In the genomic region with DNA sequence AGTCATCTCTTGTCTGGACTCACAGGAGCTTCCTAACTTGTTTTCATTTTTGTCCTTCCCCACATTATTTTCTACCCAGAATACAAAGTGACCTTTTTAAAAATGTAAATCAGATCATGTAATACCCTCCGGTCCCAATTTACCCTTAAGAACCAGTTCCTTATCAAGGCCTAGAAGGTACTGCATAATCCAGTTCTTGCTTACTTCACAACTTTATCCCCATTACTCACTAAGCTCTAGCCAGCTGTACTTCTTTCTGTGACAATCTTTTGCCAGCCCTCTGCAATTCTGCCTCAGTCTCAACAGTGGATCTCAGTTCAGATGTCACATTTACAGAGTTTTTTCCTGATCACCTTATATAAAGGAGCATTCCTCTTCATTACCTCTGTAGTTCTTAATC, we compare ENCODE assay signal across 14 cellular contexts. TPM values are rescaled to one million over a fixed set of nuclear protein-coding genes. Genes with fewer than 3 reads are reported as not detected.
DNase-seq lines count a peak whose midpoint lies in the region; ATAC-seq and TF ChIP-seq lines count a peak whose summit lies in the region.
"Had no signal": no experiment of that assay in that cellular context is flagged by ENCODE, and none has a peak within 500 bp of the region (broad histone marks: within the 10 kb centered on the region; RNA-seq: fewer than 3 reads in every experiment).

No MANE protein-coding gene starts in this region.

- CTCF ChIA-PET in Panc1 (lab: Charles Lee): no interaction called here

- no peaks in the 10 kb centered on the region; the same call in 1 of the 2 replicates for H3K36me3 ChIP-seq in Panc1 (ENCODE audit: control insufficient read depth, insufficient read depth, low read length)
- H3K36me3 ChIP-seq in smooth muscle cell (ENCODE audit: low read depth): peaks cover 2% of the 10 kb centered on the region

- peak overlapping the region; percentile 0 for H3K4me3 Mint-ChIP-seq in T-helper 1 cell treated with Interleukin-12 subunit alpha and Interleukin-12 subunit beta and Interleukin-4 antibody, amounts not matched to agents 30 μg/mL and 1 μg/mL, for 36 hours

- H4K20me1 ChIP-seq in smooth muscle cell (ENCODE audit: low read depth): peaks cover 100% of the 10 kb centered on the region

- 25% methylated on average over 1 of the region's 1 CpG for WGBS in smooth muscle cell (ENCODE audit: low lambda C conversion rate)

- in situ Hi-C loops in Panc1 (cut with HindIII; ENCODE audit: low pct_unique_long_range_greater_than_20kb, low sequenced_read_pairs): no loop called here

- H3K9me3 Mint-ChIP-seq in T-helper 1 cell treated with Interleukin-12 subunit alpha and Interleukin-12 subunit beta and Interleukin-4 antibody, amounts not matched to agents 30 μg/mL and 1 μg/mL, for 36 hours: peaks cover 7% of the 10 kb centered on the region

- no peak overlapping the region for H2AFZ ChIP-seq in smooth muscle cell (ENCODE audit: low read depth)
- H2AFZ ChIP-seq: parathyroid adenoma had no signal

- no peaks in the 10 kb centered on the region for H3K27me3 Mint-ChIP-seq in T-helper 1 cell treated with Interleukin-12 subunit alpha and Interleukin-12 subunit beta and Interleukin-4 antibody, amounts not matched to agents 30 μg/mL and 1 μg/mL, for 36 hours (ENCODE audit: low read depth)

- peaks cover 65% of the 10 kb centered on the region for H3K4me1 Mint-ChIP-seq in T-helper 1 cell treated with Interleukin-12 subunit alpha and Interleukin-12 subunit beta and Interleukin-4 antibody, amounts not matched to agents 30 μg/mL and 1 μg/mL, for 36 hours (ENCODE audit: low read depth)

- H3K9me3 ChIP-seq in Panc1 (ENCODE audit: control insufficient read depth, insufficient read depth, low read depth, low read length): no peaks in the 10 kb centered on the region; the same call in 1 of the 2 replicates
- H3K9me3 ChIP-seq in smooth muscle cell (replicated peaks; ENCODE audit: low read depth): no peaks in the 10 kb centered on the region

- intact Hi-C loops in Panc1 (cut with micrococcal nuclease; ENCODE audit: unreplicated experiment): no loop called here

- no peak for TF ChIP-seq CTCF in Panc1 (IDR thresholded peaks at IDR 0.05)
- no peak for TF ChIP-seq CTCF in epithelial cell of esophagus (IDR thresholded peaks at IDR 0.05; ENCODE audit: insufficient read depth, low read depth, low read length, missing control alignments)
- TF ChIP-seq CTCF in smooth muscle cell (IDR thresholded peaks at IDR 0.05; ENCODE audit: borderline replicate concordance, insufficient read depth, poor library complexity, severe bottlenecking): no peak

- H3K27me3 ChIP-seq in Panc1 (ENCODE audit: control insufficient read depth, insufficient read depth, low read length) (no peaks in the 10 kb centered on the region), smooth muscle cell (ENCODE audit: low read depth) (no peaks in the 10 kb centered on the region)

- peak overlapping the region; percentile 41 for H3K4me2 ChIP-seq in smooth muscle cell

- H3K27ac ChIP-seq in Panc1 (ENCODE audit: low read length): peak overlapping the region; percentile 62
- peak overlapping the region; percentile 60 for H3K27ac ChIP-seq in smooth muscle cell (ENCODE audit: low read depth)
- H3K27ac ChIP-seq: parathyroid adenoma had no signal

- POLR2A ChIA-PET in Panc1 (lab: Charles Lee): interaction anchor here (0.5 kb wide), 1 partner anchor 65 kb away, joined by 5 read pairs; no protein-coding TSS in a partner anchor

- H3K4me3 ChIP-seq in Panc1 (ENCODE audit: low read depth in 2 of 2, low read length in 2 of 2) (no peak overlapping the region), epithelial cell of esophagus (ENCODE audit: low read length) (no peak overlapping the region), smooth muscle cell (no peak overlapping the region)

- H3K4me1 ChIP-seq in Panc1 (ENCODE audit: control insufficient read depth, insufficient read depth, low read length): peaks cover 62% of the 10 kb centered on the region
- H3K4me1 ChIP-seq in smooth muscle cell (ENCODE audit: low read depth): peaks cover 34% of the 10 kb centered on the region

- no peak for ATAC-seq in Panc1
- no peak for ATAC-seq in GM18873 (IDR thresholded peaks at IDR 0.05; ENCODE audit: low FRiP score, unreplicated experiment)

- H3K27ac Mint-ChIP-seq in T-helper 1 cell treated with Interleukin-12 subunit alpha and Interleukin-12 subunit beta and Interleukin-4 antibody, amounts not matched to agents 30 μg/mL and 1 μg/mL, for 36 hours: peak overlapping the region; percentile 12

- peaks cover 35% of the 10 kb centered on the region for H3K36me3 Mint-ChIP-seq in T-helper 1 cell treated with Interleukin-12 subunit alpha and Interleukin-12 subunit beta and Interleukin-4 antibody, amounts not matched to agents 30 μg/mL and 1 μg/mL, for 36 hours (ENCODE audit: low read depth)

- peaks cover 33% of the 10 kb centered on the region for H3F3A ChIP-seq in smooth muscle cell (ENCODE audit: low read depth)

- DNase-seq in T-helper 1 cell: no peak
- no peak for DNase-seq in Panc1 (ENCODE audit: low read depth, low spot score)
- peak; percentile 39 for DNase-seq in epithelial cell of esophagus (ENCODE audit: low read depth)
- no peak for DNase-seq in smooth muscle cell (lab: John Stamatoyannopoulos, UW; ENCODE audit: unreplicated experiment)
- DNase-seq in cortex of kidney (lab: John Stamatoyannopoulos, UW): no peak
- no peak for DNase-seq in stimulated activated naive CD4-positive, alpha-beta T cell (lab: John Stamatoyannopoulos, UW)
- DNase-seq: 8988T; activated CD4-positive, CD25-positive, alpha-beta regulatory T cell; DMS 273 treated with DMSO at 0.1 percent for 48 hours; NCI-H446 treated with DMSO at 0.1 percent for 48 hours; stimulated activated CD4-positive, alpha-beta T cell treated with anti-CD3 and anti-CD28 coated beads, Interleukin-2, amount 100 ng/mL, for 24 hours had no signal

- no TSS peak for BruUV-seq in Panc1 (replicated peaks; lab: Mats Ljungman, UMichigan)

- no peak overlapping the region for H3K9ac ChIP-seq in smooth muscle cell (ENCODE audit: low read depth)
- H3K9ac ChIP-seq: parathyroid adenoma had no signal

- H3K79me2 ChIP-seq in smooth muscle cell (ENCODE audit: low read depth): peaks cover 100% of the 10 kb centered on the region

RNA-seq across cellular contexts. Expression of a gene that starts 11.6 kb away (rescaled TPM):
- total RNA-seq in Panc1 (2021; ENCODE audit: unreplicated experiment) (328 TPM), smooth muscle cell (275 and 313 TPM in 2 replicates)
- polyA plus RNA-seq in Panc1 (2012; ENCODE audit: insufficient read length): 340 TPM
- 236 and 242 TPM in 2 replicates for polyA plus RNA-seq in smooth muscle cell
